In genomic region chr2:66692521-66692920, GRCh38 we compare ENCODE assay signal across 17 cellular contexts.
A peak's percentile ranks its signal among the peaks of the same experiment; 100 is the strongest.
DNase-seq lines count a peak whose midpoint lies in the region; ATAC-seq and TF ChIP-seq lines count a peak whose summit lies in the region.
"Had no signal": no experiment of that assay in that cellular context is flagged by ENCODE, and none has a peak within 500 bp of the region (broad histone marks: within the 10 kb centered on the region; RNA-seq: fewer than 3 reads in every experiment).

No MANE protein-coding gene starts in this region.

- TF ChIP-seq POLR2A in prostate gland (IDR thresholded peaks at IDR 0.05) (no peak), uterus (IDR thresholded peaks at IDR 0.05) (no peak)

- ATAC-seq in lower lobe of right lung: no peak
- ATAC-seq: HepG2 had no signal

- intact Hi-C loops in lower lobe of right lung (cut with DNase I) (no loop called here), prostate gland (cut with DNase I) (loop anchor here (2.0 to 10.0 kb wide), 4 partner anchors 254 to 1152 kb away; no protein-coding TSS in a partner anchor), uterus (cut with DNase I; ENCODE audit: low total_unique reads) (loop anchor here (2.0 kb wide), 1 partner anchor 252 kb away; no protein-coding TSS in a partner anchor)

- H3K4me3 ChIP-seq in lower lobe of right lung (peak overlapping the region; percentile 33), prostate gland (peak overlapping the region; percentile 4 to 20), uterus (peak overlapping the region; percentile 28 to 42)
- H3K4me3 ChIP-seq: PC-9 had no signal

- in situ Hi-C loops in GM13977 (cut with MboI; ENCODE audit: low pct_unique_long_range_greater_than_20kb, low sequenced_read_pairs, unreplicated experiment): no loop called here

- no peaks in the 10 kb centered on the region for H3K4me1 ChIP-seq in lower lobe of right lung
- no peaks in the 10 kb centered on the region for H3K4me1 ChIP-seq in prostate gland (replicated peaks)
- no peaks in the 10 kb centered on the region for H3K4me1 ChIP-seq in uterus
- H3K4me1 ChIP-seq: Caco-2 had no signal

- H3K27ac ChIP-seq in lower lobe of right lung: peak overlapping the region; percentile 33
- peak overlapping the region; percentile 31 to 58 for H3K27ac ChIP-seq in prostate gland
- peak overlapping the region; percentile 87 to 97 for H3K27ac ChIP-seq in uterus
- H3K27ac ChIP-seq: PC-9 had no signal

- DNase-seq in cerebellar cortex (ENCODE audit: low spot score): peak; percentile 38
- no peak for DNase-seq in lower lobe of right lung
- DNase-seq in prostate gland (ENCODE audit: low spot score): no peak
- no peak for DNase-seq in uterus
- DNase-seq in SHP77 (lab: John Stamatoyannopoulos, UW): no peak
- no peak for DNase-seq in NCI-H524 treated with DMSO at 0.1 percent for 48 hours (lab: John Stamatoyannopoulos, UW)
- DNase-seq in GM13977 (ENCODE audit: low spot score): no peak
- DNase-seq in NCI-H2029 treated with DMSO at 0.1 percent for 48 hours (lab: John Stamatoyannopoulos, UW): no peak
- DNase-seq: Caco-2; CD4-positive, CD25-positive, alpha-beta regulatory T cell; DMS153; KG1; NCI-H1436; NCI-H2081; NCI-H510A; PC-9 had no signal

- H3K9me3 ChIP-seq in lower lobe of right lung (no peaks in the 10 kb centered on the region), prostate gland (no peaks in the 10 kb centered on the region), uterus (no peaks in the 10 kb centered on the region)
- H3K9me3 ChIP-seq: Caco-2 had no signal

- 59% methylated on average over 7 of the region's 7 CpGs for WGBS in prostate gland

- TF ChIP-seq CTCF in lower lobe of right lung (IDR thresholded peaks at IDR 0.05): no peak
- TF ChIP-seq CTCF in prostate gland (IDR thresholded peaks at IDR 0.05): no peak
- no peak for TF ChIP-seq CTCF in uterus (IDR thresholded peaks at IDR 0.05)
- TF ChIP-seq CTCF in GM13977 (IDR thresholded peaks at IDR 0.05; ENCODE audit: extremely low read depth, insufficient read depth, missing control alignments): no peak

- H3K27me3 ChIP-seq in lower lobe of right lung (ENCODE audit: low read depth): no peaks in the 10 kb centered on the region
- no peaks in the 10 kb centered on the region for H3K27me3 ChIP-seq in prostate gland (replicated peaks; ENCODE audit: insufficient read depth)
- H3K27me3 ChIP-seq in uterus: no peaks in the 10 kb centered on the region

- H3K36me3 ChIP-seq in lower lobe of right lung (no peaks in the 10 kb centered on the region), prostate gland (no peaks in the 10 kb centered on the region), uterus (no peaks in the 10 kb centered on the region)

Comparison
In these comparisons a context has a peak if more than half of its experiments do, and no peak if none do; other contexts are left out.
1. H3K27ac ChIP-seq: peak in every context shown above with its lines; median percentile 92 in uterus; 44 in prostate gland; 33 in lower lobe of right lung.